1 cellular context compared by ENCODE assay signal in genomic region chr1:161201828-161202712, GRCh38.
TF ChIP-seq lines count a peak whose summit lies in the region.

Gene NDUFS2 (plus strand): TSS chr1:161202367. CDS start chr1:161202386, 19 bp downstream.

TF ChIP-seq in K562, 482 proteins besides CTCF, POLR2A, EP300 and RAD21 (continued from another document and continues in another):
- TF ChIP-seq LCOR (CRISPR knock-in tag; IDR thresholded peaks at IDR 0.05): peak; percentile 85
- TF ChIP-seq SOX6 (IDR thresholded peaks at IDR 0.05): no peak
- TF ChIP-seq BHLHE40 (IDR thresholded peaks at IDR 0.05; ENCODE audit: low read length): no peak
- 0 out of 2 replicates have a peak, but pooled peaks have one; percentile 58 for TF ChIP-seq ZKSCAN8 (CRISPR knock-in tag; IDR thresholded peaks at IDR 0.05)
- peak; percentile 99 to 100 (median 100) for TF ChIP-seq YY1 (IDR thresholded peaks at IDR 0.05; ENCODE audit: borderline replicate concordance in 1 of 3, control insufficient read depth in 1 of 3, extremely low read depth in 1 of 3, insufficient read depth in 3 of 3, insufficient read length in 1 of 3, insufficient replicate concordance in 2 of 3, low read depth in 1 of 3, low read length in 2 of 3)
- no peak for TF ChIP-seq SMAD2 (IDR thresholded peaks at IDR 0.05; ENCODE audit: low read depth, low read length)
- TF ChIP-seq ZNF449 (CRISPR knock-in tag; IDR thresholded peaks at IDR 0.05): no peak
- TF ChIP-seq TCF15 (CRISPR knock-in tag; IDR thresholded peaks at IDR 0.05): no peak
- TF ChIP-seq KLF6 (CRISPR knock-in tag; IDR thresholded peaks at IDR 0.05; ENCODE audit: borderline replicate concordance): peak; percentile 50; the same call in 1 of the 2 replicates
- TF ChIP-seq ZBTB8A (IDR thresholded peaks at IDR 0.05; ENCODE audit: partially characterized antibody): no peak
- TF ChIP-seq KAT2B (IDR thresholded peaks at IDR 0.05; ENCODE audit: low read depth, low read length): no peak
- TF ChIP-seq RBM25 (IDR thresholded peaks at IDR 0.05; ENCODE audit: low read depth, low read length, severe bottlenecking): no peak
- TF ChIP-seq ZNF146 (CRISPR knock-in tag; IDR thresholded peaks at IDR 0.05; ENCODE audit: unreplicated experiment): no peak
- 0 out of 2 replicates have a peak, but pooled peaks have one; percentile 4 for TF ChIP-seq E2F1 (CRISPR knock-in tag; IDR thresholded peaks at IDR 0.05)
- TF ChIP-seq CEBPZ (IDR thresholded peaks at IDR 0.05; ENCODE audit: borderline replicate concordance, low read depth, low read length): no peak
- TF ChIP-seq RFX5 (IDR thresholded peaks at IDR 0.05; ENCODE audit: low read depth, low read length): no peak
- no peak for TF ChIP-seq SLC30A9 (CRISPR knock-in tag; IDR thresholded peaks at IDR 0.05)
- no peak for TF ChIP-seq RBM15 (IDR thresholded peaks at IDR 0.05; ENCODE audit: insufficient read depth, low read length)
- no peak for TF ChIP-seq ZNF518B (CRISPR knock-in tag; IDR thresholded peaks at IDR 0.05)
- TF ChIP-seq MLLT1 (IDR thresholded peaks at IDR 0.05): peak in 1 of 2 experiments; percentile 78; a peak in 2 of 4 replicates
- TF ChIP-seq YBX1 (IDR thresholded peaks at IDR 0.05): no peak
- TF ChIP-seq THRAP3 (IDR thresholded peaks at IDR 0.05; ENCODE audit: borderline replicate concordance): no peak
- TF ChIP-seq CREM (IDR thresholded peaks at IDR 0.05; ENCODE audit: low read depth): peak; percentile 89
- peak in 1 of 2 experiments; percentile 78; a peak in 2 of 4 replicates for TF ChIP-seq ZNF639 (CRISPR knock-in tag; conservative IDR thresholded peaks at IDR 0.05 in 1 of 2, IDR thresholded peaks at IDR 0.05 in 1 of 2)
- no peak for TF ChIP-seq DLX4 (CRISPR knock-in tag; IDR thresholded peaks at IDR 0.05)
- TF ChIP-seq TARDBP (IDR thresholded peaks at IDR 0.05): peak; percentile 23; the same call in 1 of the 2 replicates
- no peak for TF ChIP-seq STAG1 (CRISPR knock-in tag; IDR thresholded peaks at IDR 0.05; ENCODE audit: borderline replicate concordance)
- no peak; the same call in 1 of the 2 replicates for TF ChIP-seq ZNF592 (IDR thresholded peaks at IDR 0.05)
- peak; percentile 45; the same call in 1 of the 2 replicates for TF ChIP-seq PKNOX1 (IDR thresholded peaks at IDR 0.05)
- TF ChIP-seq RBM14 (IDR thresholded peaks at IDR 0.05; ENCODE audit: borderline replicate concordance, insufficient read depth, low read depth, low read length): no peak
- no peak for TF ChIP-seq MIER1 (IDR thresholded peaks at IDR 0.05; ENCODE audit: low read depth)
- no peak for TF ChIP-seq ZNF324 (CRISPR knock-in tag; IDR thresholded peaks at IDR 0.05)
- 0 out of 2 replicates have a peak, but pooled peaks have one; percentile 8 for TF ChIP-seq SMARCC2 (IDR thresholded peaks at IDR 0.05; ENCODE audit: low read depth)
- no peak for TF ChIP-seq IRF9 (tag; IDR thresholded peaks at IDR 0.05)
